13 cellular contexts compared by ENCODE assay signal in genomic region chr15:63560741-63561448, GRCh38. TPM values are rescaled to one million over a fixed set of nuclear protein-coding genes. Genes with fewer than 3 reads are reported as not detected.
A peak's percentile ranks its signal among the peaks of the same experiment; 100 is the strongest.
DNase-seq lines count a peak whose midpoint lies in the region; ATAC-seq lines count a peak whose summit lies in the region.
"Had no signal": no experiment of that assay in that cellular context is flagged by ENCODE, and none has a peak within 500 bp of the region (broad histone marks: within the 10 kb centered on the region; RNA-seq: fewer than 3 reads in every experiment).

No MANE protein-coding gene starts in this region.

- no peak overlapping the region for H3K4me3 Mint-ChIP-seq in activated CD4-positive, alpha-beta memory T cell treated with anti-CD3 and anti-CD28 coated beads for 36 hours
- no peak overlapping the region for H3K4me3 Mint-ChIP-seq in activated CD4-positive, alpha-beta memory T cell treated with anti-CD3 and anti-CD28 coated beads, Interleukin-2, amount 10 ng/mL, durations not matched to agents 7 days and 5 days
- H3K4me3 Mint-ChIP-seq in activated T-cell treated with anti-CD3 and anti-CD28 coated beads, Interleukin-2, amount 50 U/mL, for 24 hours, result no peak overlapping the region
- no peak overlapping the region for H3K4me3 Mint-ChIP-seq in memory B cell

- POLR2A ChIA-PET in activated CD4-positive, alpha-beta memory T cell treated with anti-CD3 and anti-CD28 coated beads for 36 hours (lab: Charles Lee), result no interaction called here
- POLR2A ChIA-PET in activated CD4-positive, alpha-beta memory T cell treated with anti-CD3 and anti-CD28 coated beads, Interleukin-2, amount 10 ng/mL, durations not matched to agents 7 days and 5 days (lab: Charles Lee), result no interaction called here

- CTCF ChIA-PET in activated CD4-positive, alpha-beta memory T cell treated with anti-CD3 and anti-CD28 coated beads for 36 hours (lab: Charles Lee), result interaction anchor here (1.0 kb wide), 2 partner anchors 51 to 55 kb away, joined by 3 to 5 read pairs; no protein-coding TSS in a partner anchor
- CTCF ChIA-PET in activated CD4-positive, alpha-beta memory T cell treated with anti-CD3 and anti-CD28 coated beads, Interleukin-2, amount 10 ng/mL, durations not matched to agents 7 days and 5 days (lab: Charles Lee), result no interaction called here

- peaks cover 45% of the 10 kb centered on the region for H3K4me1 Mint-ChIP-seq in activated CD4-positive, alpha-beta memory T cell treated with anti-CD3 and anti-CD28 coated beads for 36 hours (ENCODE audit: low read depth)
- H3K4me1 Mint-ChIP-seq in activated CD4-positive, alpha-beta memory T cell treated with anti-CD3 and anti-CD28 coated beads, Interleukin-2, amount 10 ng/mL, durations not matched to agents 7 days and 5 days, result peaks cover 19% of the 10 kb centered on the region
- peaks cover 52% of the 10 kb centered on the region for H3K4me1 Mint-ChIP-seq in activated T-cell treated with anti-CD3 and anti-CD28 coated beads, Interleukin-2, amount 50 U/mL, for 24 hours (ENCODE audit: low read depth)
- H3K4me1 Mint-ChIP-seq in memory B cell, result peaks cover 21% of the 10 kb centered on the region

- intact Hi-C loops in activated CD4-positive, alpha-beta memory T cell treated with anti-CD3 and anti-CD28 coated beads for 36 hours (cut with micrococcal nuclease), result loop anchor here (1.0 to 2.0 kb wide), 2 partner anchors 32 to 51 kb away; no protein-coding TSS in a partner anchor

- H3K27ac Mint-ChIP-seq in activated CD4-positive, alpha-beta memory T cell treated with anti-CD3 and anti-CD28 coated beads for 36 hours, result peak overlapping the region; percentile 63
- H3K27ac Mint-ChIP-seq in activated CD4-positive, alpha-beta memory T cell treated with anti-CD3 and anti-CD28 coated beads, Interleukin-2, amount 10 ng/mL, durations not matched to agents 7 days and 5 days, result no peak overlapping the region
- H3K27ac Mint-ChIP-seq in activated T-cell treated with anti-CD3 and anti-CD28 coated beads, Interleukin-2, amount 50 U/mL, for 24 hours, result peak overlapping the region; percentile 87
- peak overlapping the region; percentile 15 for H3K27ac Mint-ChIP-seq in memory B cell

- H3K36me3 Mint-ChIP-seq in activated CD4-positive, alpha-beta memory T cell treated with anti-CD3 and anti-CD28 coated beads for 36 hours, result peaks cover 50% of the 10 kb centered on the region
- H3K36me3 Mint-ChIP-seq in activated CD4-positive, alpha-beta memory T cell treated with anti-CD3 and anti-CD28 coated beads, Interleukin-2, amount 10 ng/mL, durations not matched to agents 7 days and 5 days (ENCODE audit: low read depth), result peaks cover 77% of the 10 kb centered on the region
- H3K36me3 Mint-ChIP-seq in activated T-cell treated with anti-CD3 and anti-CD28 coated beads, Interleukin-2, amount 50 U/mL, for 24 hours (ENCODE audit: low read depth), result peaks cover 92% of the 10 kb centered on the region
- peaks cover 27% of the 10 kb centered on the region for H3K36me3 Mint-ChIP-seq in memory B cell

- H3K9me3 Mint-ChIP-seq in activated CD4-positive, alpha-beta memory T cell treated with anti-CD3 and anti-CD28 coated beads for 36 hours, result no peaks in the 10 kb centered on the region
- no peaks in the 10 kb centered on the region for H3K9me3 Mint-ChIP-seq in activated CD4-positive, alpha-beta memory T cell treated with anti-CD3 and anti-CD28 coated beads, Interleukin-2, amount 10 ng/mL, durations not matched to agents 7 days and 5 days
- H3K9me3 Mint-ChIP-seq in activated T-cell treated with anti-CD3 and anti-CD28 coated beads, Interleukin-2, amount 50 U/mL, for 24 hours, result no peaks in the 10 kb centered on the region
- no peaks in the 10 kb centered on the region for H3K9me3 Mint-ChIP-seq in memory B cell

- no peaks in the 10 kb centered on the region for H3K27me3 Mint-ChIP-seq in activated CD4-positive, alpha-beta memory T cell treated with anti-CD3 and anti-CD28 coated beads for 36 hours
- H3K27me3 Mint-ChIP-seq in activated CD4-positive, alpha-beta memory T cell treated with anti-CD3 and anti-CD28 coated beads, Interleukin-2, amount 10 ng/mL, durations not matched to agents 7 days and 5 days, result no peaks in the 10 kb centered on the region
- H3K27me3 Mint-ChIP-seq in activated T-cell treated with anti-CD3 and anti-CD28 coated beads, Interleukin-2, amount 50 U/mL, for 24 hours, result no peaks in the 10 kb centered on the region
- H3K27me3 Mint-ChIP-seq in memory B cell, result no peaks in the 10 kb centered on the region

- DNase-seq in activated CD4-positive, alpha-beta memory T cell treated with anti-CD3 and anti-CD28 coated beads for 36 hours, result peak; percentile 82
- no peak for DNase-seq in activated CD4-positive, alpha-beta memory T cell treated with anti-CD3 and anti-CD28 coated beads, Interleukin-2, amount 10 ng/mL, durations not matched to agents 7 days and 5 days
- peak; percentile 47 for DNase-seq in activated T-cell treated with anti-CD3 and anti-CD28 coated beads, Interleukin-2, amount 50 U/mL, for 24 hours
- no peak for DNase-seq in memory B cell (ENCODE audit: low spot score in 2 of 2)
- peak; percentile 8 to 68 for DNase-seq in stimulated activated CD8-positive, alpha-beta memory T cell treated with anti-CD3 and anti-CD28 coated beads, Interleukin-7, amount 100 ng/mL, for 48 hours (ENCODE audit: extremely low read depth in 1 of 2, low read depth in 1 of 2)
- DNase-seq in NCI-H2171 (lab: John Stamatoyannopoulos, UW), result no peak
- DNase-seq: dorsolateral prefrontal cortex, glutamatergic neuron, NCI-H2081 treated with DMSO at 0.1 percent for 48 hours, OCI-M1 had no signal

- ATAC-seq in memory B cell (ENCODE audit: low read depth), result peak; percentile 37
- ATAC-seq in GM21423 (IDR thresholded peaks at IDR 0.05; ENCODE audit: unreplicated experiment), result no peak
- no peak for ATAC-seq in HG02571 (IDR thresholded peaks at IDR 0.05; ENCODE audit: unreplicated experiment)
- ATAC-seq: K562 had no signal

RNA-seq across cellular contexts. Expression of gene FBXL22, which starts 36.3 kb away (rescaled TPM):
- under 1 TPM; 0.48 to 0.74 TPM for total RNA-seq in activated CD4-positive, alpha-beta memory T cell treated with anti-CD3 and anti-CD28 coated beads for 36 hours
- total RNA-seq in activated CD4-positive, alpha-beta memory T cell treated with anti-CD3 and anti-CD28 coated beads, Interleukin-2, amount 10 ng/mL, durations not matched to agents 7 days and 5 days, result 1 to 10 TPM in 1 of 2 experiments, under 1 TPM in 1; 0.28 to 1.0 TPM
- total RNA-seq: K562 had no signal

RNA-seq across cellular contexts. Expression of gene USP3, which starts 56.5 kb away (rescaled TPM):
- total RNA-seq in activated CD4-positive, alpha-beta memory T cell treated with anti-CD3 and anti-CD28 coated beads for 36 hours, result 10 to 100 TPM; 46.1 to 48.9 TPM
- total RNA-seq in activated CD4-positive, alpha-beta memory T cell treated with anti-CD3 and anti-CD28 coated beads, Interleukin-2, amount 10 ng/mL, durations not matched to agents 7 days and 5 days, result 10 to 100 TPM; 67.9 to 68.7 TPM

Comparison
In these comparisons a context has a peak if more than half of its experiments do, and no peak if none do; other contexts are left out.
1. DNase-seq: peak in activated CD4-positive, alpha-beta memory T cell treated with anti-CD3 and anti-CD28 coated beads for 36 hours (single experiment), activated T-cell treated with anti-CD3 and anti-CD28 coated beads, Interleukin-2, amount 50 U/mL, for 24 hours (single experiment) and stimulated activated CD8-positive, alpha-beta memory T cell treated with anti-CD3 and anti-CD28 coated beads, Interleukin-7, amount 100 ng/mL, for 48 hours (2 of 2); none in activated CD4-positive, alpha-beta memory T cell treated with anti-CD3 and anti-CD28 coated beads, Interleukin-2, amount 10 ng/mL, durations not matched to agents 7 days and 5 days (single experiment), memory B cell (0 of 2) and NCI-H2171 (single experiment).